21 cellular contexts compared by ENCODE assay signal in genomic region chr1:221272940-221273339, GRCh38.
DNase-seq lines count a peak whose midpoint lies in the region; ATAC-seq, FAIRE-seq and TF ChIP-seq lines count a peak whose summit lies in the region.
"Had no signal": no experiment of that assay in that cellular context is flagged by ENCODE, and none has a peak within 500 bp of the region (broad histone marks: within the 10 kb centered on the region; RNA-seq: fewer than 3 reads in every experiment).

No MANE protein-coding gene starts in this region.

- no peak overlapping the region for H2BK12ac ChIP-seq in H1 (ENCODE audit: low read depth, low read length)

- DNase-seq in BJ (ENCODE audit: low read depth) (no peak), GM23338 (ENCODE audit: low spot score) (peak; percentile 2), H1 (ENCODE audit: low read depth in 1 of 2, low spot score in 2 of 2) (no peak), NAMALWA (ENCODE audit: low spot score) (no peak), GF-D8 (lab: John Stamatoyannopoulos, UW) (no peak), kidney glomerular epithelial cell (lab: John Stamatoyannopoulos, UW) (no peak)
- DNase-seq: activated CD4-positive, alpha-beta memory T cell treated with anti-CD3 and anti-CD28 coated beads, Interleukin-2, amount 10 ng/mL, durations not matched to agents 7 days and 5 days; activated naive CD4-positive, alpha-beta T cell treated with anti-CD3 and anti-CD28 coated beads, Interleukin-2, amount 10 ng/mL, durations not matched to agents 7 days and 5 days; activated T-cell treated with anti-CD3 and anti-CD28 coated beads, Interleukin-2, amount 50 U/mL, for 24 hours; DMS53; foreskin melanocyte; NCI-H1048; small intestine; T-helper 1 cell had no signal

- H3K23ac ChIP-seq in H1 (ENCODE audit: insufficient read length), result no peak overlapping the region

- no peak overlapping the region for H2BK15ac ChIP-seq in H1 (ENCODE audit: low read length)

- H3F3A ChIP-seq in GM23338 (replicated peaks; ENCODE audit: low read depth), result no peaks in the 10 kb centered on the region

- ATAC-seq in GM23338, result no peak
- no peak for ATAC-seq in HG03342 (IDR thresholded peaks at IDR 0.05; ENCODE audit: unreplicated experiment)

- FAIRE-seq in H1 (lab: Jason Lieb, UNC), result no peak
- FAIRE-seq: colon, small intestine had no signal

- H3K14ac ChIP-seq in H1 (ENCODE audit: insufficient read length), result no peak overlapping the region

- no peak overlapping the region for H2AK5ac ChIP-seq in H1 (ENCODE audit: low read depth, low read length)

- CTCF ChIA-PET in BJ (lab: Yijun Ruan, JAX) (interaction anchor here (1.0 to 1.4 kb wide), 3 partner anchors 9 to 463 kb away, joined by 3 to 5 read pairs (median 4); no protein-coding TSS in a partner anchor), H1 (lab: Charles Lee; ENCODE audit: partially characterized antibody) (interaction anchor here (0.9 to 4.9 kb wide), 5 partner anchors 10 to 358 kb away, joined by 3 to 42 read pairs (median 4); no protein-coding TSS in a partner anchor)

- no peaks in the 10 kb centered on the region for H4K20me1 ChIP-seq in GM23338 (replicated peaks; ENCODE audit: insufficient read depth)
- H4K20me1 ChIP-seq in OCI-LY3 (ENCODE audit: insufficient read depth, low read length), result no peaks in the 10 kb centered on the region
- H4K20me1 ChIP-seq in H1 (replicated peaks in 1 of 2; ENCODE audit: control insufficient read depth in 1 of 2, insufficient read depth in 2 of 2, low read length in 2 of 2), result no peaks in the 10 kb centered on the region
- H4K20me1 ChIP-seq: BLaER1 treated with 17β-estradiol and CSF1 and Interleukin-3, amounts not matched to agents 10 nM and 100 nM had no signal

- no peak overlapping the region for H3K27ac ChIP-seq in GM23338 (ENCODE audit: low read depth)
- no peak overlapping the region for H3K27ac ChIP-seq in OCI-LY3 (ENCODE audit: low read length)
- no peak overlapping the region for H3K27ac ChIP-seq in H1 (ENCODE audit: low read depth, low read length)
- H3K27ac ChIP-seq: BLaER1 treated with 17β-estradiol and CSF1 and Interleukin-3, amounts not matched to agents 10 nM and 100 nM; prostate gland; suprapubic skin had no signal

- no peak overlapping the region for H2BK5ac ChIP-seq in H1 (ENCODE audit: low read depth, low read length)

- H2BK120ac ChIP-seq in H1 (replicated peaks; ENCODE audit: low read depth, low read length), result no peak overlapping the region

- no peaks in the 10 kb centered on the region for H3K9me3 Mint-ChIP-seq in GM23338
- H3K9me3 Mint-ChIP-seq: activated CD4-positive, alpha-beta memory T cell treated with anti-CD3 and anti-CD28 coated beads, Interleukin-2, amount 10 ng/mL, durations not matched to agents 7 days and 5 days; activated naive CD4-positive, alpha-beta T cell treated with anti-CD3 and anti-CD28 coated beads, Interleukin-2, amount 10 ng/mL, durations not matched to agents 7 days and 5 days; activated T-cell treated with anti-CD3 and anti-CD28 coated beads, Interleukin-2, amount 50 U/mL, for 24 hours; mesothelial cell of epicardium had no signal

- peaks cover 1% of the 10 kb centered on the region for H3K27me3 Mint-ChIP-seq in GM23338 (ENCODE audit: insufficient read depth, low read depth, poor library complexity)
- H3K27me3 Mint-ChIP-seq: activated CD4-positive, alpha-beta memory T cell treated with anti-CD3 and anti-CD28 coated beads, Interleukin-2, amount 10 ng/mL, durations not matched to agents 7 days and 5 days; activated naive CD4-positive, alpha-beta T cell treated with anti-CD3 and anti-CD28 coated beads, Interleukin-2, amount 10 ng/mL, durations not matched to agents 7 days and 5 days had no signal

- H3K9me2 ChIP-seq in GM23338 (ENCODE audit: insufficient read depth), result peaks cover 7% of the 10 kb centered on the region; the same call in 1 of the 2 replicates

- H3K4me1 Mint-ChIP-seq in GM23338, result peaks cover 3% of the 10 kb centered on the region; the same call in 2 of the 3 replicates
- H3K4me1 Mint-ChIP-seq: activated naive CD4-positive, alpha-beta T cell treated with anti-CD3 and anti-CD28 coated beads, Interleukin-2, amount 10 ng/mL, durations not matched to agents 7 days and 5 days; mesothelial cell of epicardium had no signal

- no peak for TF ChIP-seq POLR2A in H1 (IDR thresholded peaks at IDR 0.05; ENCODE audit: control extremely low read depth in 1 of 2, low read depth in 2 of 2, low read length in 2 of 2)

- H3K9me3 ChIP-seq in OCI-LY3 (ENCODE audit: insufficient read depth, low read length) (no peaks in the 10 kb centered on the region), H1 (ENCODE audit: insufficient read depth in 2 of 2, low read depth in 1 of 2, low read length in 1 of 2) (no peaks in the 10 kb centered on the region)
- H3K9me3 ChIP-seq: BLaER1 treated with 17β-estradiol and CSF1 and Interleukin-3, amounts not matched to agents 10 nM and 100 nM; prostate gland; suprapubic skin had no signal

- H3K79me2 ChIP-seq in GM23338 (replicated peaks; ENCODE audit: insufficient read depth), result no peaks in the 10 kb centered on the region
- H3K79me2 ChIP-seq in OCI-LY3 (ENCODE audit: low read length), result no peaks in the 10 kb centered on the region
- H3K79me2 ChIP-seq in H1 (ENCODE audit: control insufficient read depth in 1 of 2, insufficient read depth in 2 of 2, low read length in 2 of 2), result no peaks in the 10 kb centered on the region

- no peak overlapping the region for H4K91ac ChIP-seq in H1 (replicated peaks; ENCODE audit: insufficient read length, low read length)

- no peaks in the 10 kb centered on the region for H3K4me1 ChIP-seq in GM23338 (ENCODE audit: insufficient read depth)
- no peaks in the 10 kb centered on the region for H3K4me1 ChIP-seq in OCI-LY3 (ENCODE audit: low read length)
- peaks cover 0 to 5% (median 0%) of the 10 kb centered on the region in 4 experiments; a peak in 1 of 7 replicates for H3K4me1 ChIP-seq in H1 (replicated peaks in 1 of 4; ENCODE audit: control insufficient read depth in 3 of 4, insufficient read depth in 4 of 4, low read length in 3 of 4)
- H3K4me1 ChIP-seq: prostate gland, suprapubic skin had no signal

- H3K4ac ChIP-seq in H1 (replicated peaks; ENCODE audit: insufficient read length, low read depth, low read length), result no peak overlapping the region

- peak; percentile 40 to 43 for TF ChIP-seq RAD21 in H1 (IDR thresholded peaks at IDR 0.05 in 1 of 2, conservative IDR thresholded peaks at IDR 0.05 in 1 of 2; ENCODE audit: low read depth in 2 of 2, low read length in 2 of 2)

- no peaks in the 10 kb centered on the region for H3K79me1 ChIP-seq in H1 (ENCODE audit: low read depth, low read length)

- H2BK20ac ChIP-seq in H1 (ENCODE audit: low read length), result no peak overlapping the region

- H3K4me3 ChIP-seq in BJ (ENCODE audit: low read depth, low read length), result no peak overlapping the region
- no peak overlapping the region for H3K4me3 ChIP-seq in GM23338
- H3K4me3 ChIP-seq in OCI-LY3 (ENCODE audit: low read length), result no peak overlapping the region
- no peak overlapping the region for H3K4me3 ChIP-seq in H1 (ENCODE audit: extremely low read depth in 1 of 4, insufficient read depth in 2 of 4, low read depth in 3 of 4, low read length in 4 of 4)
- H3K4me3 ChIP-seq: BLaER1 treated with 17β-estradiol and CSF1 and Interleukin-3, amounts not matched to agents 10 nM and 100 nM; prostate gland; suprapubic skin had no signal

- H3K56ac ChIP-seq in H1 (replicated peaks; ENCODE audit: insufficient read length, low read depth, low read length), result no peak overlapping the region

- TF ChIP-seq EP300 in H1 (IDR thresholded peaks at IDR 0.05; ENCODE audit: borderline replicate concordance in 1 of 2, low read depth in 2 of 2, low read length in 2 of 2), result no peak

- WGBS in H1 (ENCODE audit: extremely low coverage in 1 of 2, insufficient coverage in 1 of 2, insufficient read length in 1 of 2, insufficient replicate concordance in 2 of 2, low coverage in 1 of 2, low lambda C conversion rate in 2 of 2, missing lambda C conversion rate in 1 of 2), 2 experiments, result 97% methylated on average over 3 of the region's 3 CpGs; no CpG with 5 or more reads in 1 of the 2 experiments

- no peaks in the 10 kb centered on the region; the same call in 1 of the 2 replicates for H3K23me2 ChIP-seq in H1 (ENCODE audit: low read depth, low read length)

- H4K8ac ChIP-seq in H1 (ENCODE audit: extremely low read depth, insufficient read depth, low read length), result no peak overlapping the region

- no peak overlapping the region for H3K27ac Mint-ChIP-seq in GM23338
- H3K27ac Mint-ChIP-seq: activated CD4-positive, alpha-beta memory T cell treated with anti-CD3 and anti-CD28 coated beads, Interleukin-2, amount 10 ng/mL, durations not matched to agents 7 days and 5 days; activated naive CD4-positive, alpha-beta T cell treated with anti-CD3 and anti-CD28 coated beads, Interleukin-2, amount 10 ng/mL, durations not matched to agents 7 days and 5 days; activated T-cell treated with anti-CD3 and anti-CD28 coated beads, Interleukin-2, amount 50 U/mL, for 24 hours; mesothelial cell of epicardium had no signal

- H3K4me2 ChIP-seq in GM23338, result no peak overlapping the region
- no peak overlapping the region for H3K4me2 ChIP-seq in OCI-LY3 (ENCODE audit: low read length)
- H3K4me2 ChIP-seq in H1 (ENCODE audit: insufficient read depth in 1 of 2, low read depth in 2 of 2, low read length in 2 of 2), result no peak overlapping the region
- H3K4me2 ChIP-seq: BLaER1 treated with 17β-estradiol and CSF1 and Interleukin-3, amounts not matched to agents 10 nM and 100 nM had no signal

- TF ChIP-seq CTCF in BJ (IDR thresholded peaks at IDR 0.05; ENCODE audit: insufficient read depth, low read depth, low read length), result 0 out of 2 replicates have a peak, but pooled peaks have one; percentile 18
- TF ChIP-seq CTCF in GM23338 (conservative IDR thresholded peaks at IDR 0.05; ENCODE audit: low read depth in 2 of 2), result peak; percentile 27 to 42
- peak; percentile 47 for TF ChIP-seq CTCF in OCI-LY3 (IDR thresholded peaks at IDR 0.05; ENCODE audit: low read depth, low read length)
- peak in 1 of 3 experiments; percentile 7; a peak in 1 of 4 replicates for TF ChIP-seq CTCF in H1 (IDR thresholded peaks at IDR 0.05; ENCODE audit: control extremely low read depth in 1 of 3, insufficient read depth in 1 of 3, low read depth in 1 of 3, low read length in 3 of 3)

- H3K27me3 ChIP-seq in BJ (ENCODE audit: control insufficient read depth, insufficient read depth, low read length), result peaks cover 3% of the 10 kb centered on the region; the same call in 1 of the 2 replicates
- no peaks in the 10 kb centered on the region for H3K27me3 ChIP-seq in GM23338 (ENCODE audit: insufficient read depth)
- H3K27me3 ChIP-seq in OCI-LY3 (ENCODE audit: low read depth, low read length), result no peaks in the 10 kb centered on the region
- H3K27me3 ChIP-seq in H1 (replicated peaks in 1 of 4; ENCODE audit: control insufficient read depth in 3 of 4, extremely low read depth in 1 of 4, insufficient read depth in 3 of 4, low read length in 3 of 4), result no peaks in the 10 kb centered on the region
- H3K27me3 ChIP-seq: BLaER1 treated with 17β-estradiol and CSF1 and Interleukin-3, amounts not matched to agents 10 nM and 100 nM; suprapubic skin had no signal

- no peak overlapping the region for H3K4me3 Mint-ChIP-seq in GM23338
- H3K4me3 Mint-ChIP-seq: activated CD4-positive, alpha-beta memory T cell treated with anti-CD3 and anti-CD28 coated beads, Interleukin-2, amount 10 ng/mL, durations not matched to agents 7 days and 5 days; activated naive CD4-positive, alpha-beta T cell treated with anti-CD3 and anti-CD28 coated beads, Interleukin-2, amount 10 ng/mL, durations not matched to agents 7 days and 5 days; activated T-cell treated with anti-CD3 and anti-CD28 coated beads, Interleukin-2, amount 50 U/mL, for 24 hours; mesothelial cell of epicardium had no signal

- POLR2A ChIA-PET in BJ (lab: Charles Lee), result no interaction called here
- POLR2A ChIA-PET in H1 (lab: Charles Lee; ENCODE audit: partially characterized antibody), result no interaction called here

- H3K18ac ChIP-seq in H1 (ENCODE audit: extremely low read depth, low read length), result no peak overlapping the region

- no peaks in the 10 kb centered on the region for H3K36me3 Mint-ChIP-seq in GM23338 (ENCODE audit: low read depth)
- H3K36me3 Mint-ChIP-seq: activated naive CD4-positive, alpha-beta T cell treated with anti-CD3 and anti-CD28 coated beads, Interleukin-2, amount 10 ng/mL, durations not matched to agents 7 days and 5 days; mesothelial cell of epicardium had no signal

- H3K9ac ChIP-seq in OCI-LY3 (ENCODE audit: low read length), result no peak overlapping the region
- H3K9ac ChIP-seq in H1 (replicated peaks in 1 of 4; ENCODE audit: extremely low read depth in 1 of 4, low read depth in 3 of 4, low read length in 3 of 4), result no peak overlapping the region
- H3K9ac ChIP-seq: BLaER1 treated with 17β-estradiol and CSF1 and Interleukin-3, amounts not matched to agents 10 nM and 100 nM had no signal

- H3K36me3 ChIP-seq in BJ (ENCODE audit: control insufficient read depth, insufficient read depth, low read length), result no peaks in the 10 kb centered on the region
- no peaks in the 10 kb centered on the region for H3K36me3 ChIP-seq in GM23338 (ENCODE audit: insufficient read depth)
- H3K36me3 ChIP-seq in OCI-LY3 (replicated peaks; ENCODE audit: low read depth, low read length), result no peaks in the 10 kb centered on the region
- no peaks in the 10 kb centered on the region for H3K36me3 ChIP-seq in H1 (ENCODE audit: control insufficient read depth in 2 of 4, insufficient read depth in 4 of 4, low read length in 3 of 4)
- H3K36me3 ChIP-seq: BLaER1 treated with 17β-estradiol and CSF1 and Interleukin-3, amounts not matched to agents 10 nM and 100 nM; prostate gland; suprapubic skin had no signal

- H2AFZ ChIP-seq in GM23338, result no peak overlapping the region
- no peak overlapping the region for H2AFZ ChIP-seq in OCI-LY3 (ENCODE audit: low read depth, low read length)
- H2AFZ ChIP-seq in H1 (ENCODE audit: low read length), result no peak overlapping the region

- H4K5ac ChIP-seq in H1 (ENCODE audit: insufficient read length, low read depth, low read length), result no peak overlapping the region
